Comparison of ENCODE assay signal across 8 cellular contexts in genomic region chr2:98936133-98936916, GRCh38. TPM values are rescaled to one million over a fixed set of nuclear protein-coding genes. Genes with fewer than 3 reads are reported as not detected.
DNase-seq lines count a peak whose midpoint lies in the region; ATAC-seq and TF ChIP-seq lines count a peak whose summit lies in the region.

Gene CRACDL, minus strand, starts transcription at chr2:98936225. Its CDS starts 89,425 bp downstream, at chr2:98846800.

- H3K4me3 Mint-ChIP-seq in T-helper 17 cell: peak within 1 kb of the TSS; percentile 86

- H3K27ac ChIP-seq in tibial nerve: peak within 1 kb of the TSS in 1 of 4 donors; percentile 45

- H3K27me3 ChIP-seq in endocrine pancreas (ENCODE audit: control insufficient read depth, insufficient read depth, low read length) (no peaks in the 10 kb centered on the region), tibial nerve (peaks cover 0 to 38% of the 10 kb centered on the region in 2 donors)

- H3K4me1 ChIP-seq in endocrine pancreas (ENCODE audit: control insufficient read depth, insufficient read depth, low read length): no peaks in the 10 kb centered on the region
- H3K4me1 ChIP-seq in tibial nerve: peaks cover 0 to 23% (median 13%) of the 10 kb centered on the region in 4 donors

- peaks cover 75% of the 10 kb centered on the region for H3K27me3 Mint-ChIP-seq in T-helper 17 cell

- WGBS in tibial nerve, 2 donors: 1% methylated on average over 15 to 61 of the region's 88 CpGs

- DNase-seq in DMS79 treated with DMSO at 0.1 percent for 48 hours (lab: John Stamatoyannopoulos, UW): peak; percentile 34
- no peak for DNase-seq in DMS79 (lab: John Stamatoyannopoulos, UW)
- DNase-seq in T-helper 17 cell: no peak
- DNase-seq in myocyte (ENCODE audit: low read depth): peak; percentile 40
- DNase-seq in tibial nerve (ENCODE audit: low spot score in 2 of 2): no peak
- DNase-seq in GM19238 (ENCODE audit: insufficient read length, low spot score): no peak

- no peaks in the 10 kb centered on the region for H3K36me3 ChIP-seq in endocrine pancreas (ENCODE audit: control insufficient read depth, insufficient read depth, low read length)
- no peaks in the 10 kb centered on the region for H3K36me3 ChIP-seq in tibial nerve

- peak; percentile 50 for ATAC-seq in T-helper 17 cell
- no peak for ATAC-seq in HG02759 (IDR thresholded peaks at IDR 0.05; ENCODE audit: unreplicated experiment)

- TF ChIP-seq POLR2A in tibial nerve (IDR thresholded peaks at IDR 0.05): no peak

- H3K4me3 ChIP-seq in endocrine pancreas (ENCODE audit: control insufficient read depth, insufficient read depth, low read length) (peak within 1 kb of the TSS; percentile 91), tibial nerve (peak within 1 kb of the TSS; percentile 31 to 59 (median 38))

- H3K9me3 ChIP-seq in T-helper 17 cell (ENCODE audit: control insufficient read depth, low read length, poor library complexity, severe bottlenecking): no peaks in the 10 kb centered on the region
- no peaks in the 10 kb centered on the region for H3K9me3 ChIP-seq in endocrine pancreas (ENCODE audit: control insufficient read depth, low read length)
- H3K9me3 ChIP-seq in tibial nerve: no peaks in the 10 kb centered on the region

- peak in 1 of 5 experiments; percentile 19 for TF ChIP-seq CTCF in tibial nerve (IDR thresholded peaks at IDR 0.05)

- peaks cover 11% of the 10 kb centered on the region for H3K4me1 Mint-ChIP-seq in T-helper 17 cell

- H3K36me3 Mint-ChIP-seq in T-helper 17 cell (ENCODE audit: low read depth): peaks cover 11% of the 10 kb centered on the region

- peak within 1 kb of the TSS; percentile 79 for H3K9ac ChIP-seq in endocrine pancreas (ENCODE audit: control insufficient read depth, insufficient read depth, low read length)

- H3K27ac Mint-ChIP-seq in T-helper 17 cell: no peak within 1 kb of the TSS

- TF ChIP-seq EP300 in tibial nerve (IDR thresholded peaks at IDR 0.05): no peak

RNA-seq across cellular contexts. Expression of gene CRACDL, which starts in this region (rescaled TPM):
- total RNA-seq in T-helper 17 cell (under 1 TPM; 0.29 to 0.55 TPM), myocyte (0.11 and 0.26 TPM in 2 replicates), tibial nerve (10 to 100 TPM in 3 of 4 donors, 1 to 10 TPM in 1; 7.2 to 19.0 (median 15.4) TPM)
- 0.28 TPM for polyA plus RNA-seq in myocyte (2012)

Comparison
In these comparisons a context has a peak if more than half of its experiments do, and no peak if none do; other contexts are left out.
1. Peak in ATAC-seq in T-helper 17 cell; RNA of the gene not detected or under 1 TPM.
2. Peak in DNase-seq in myocyte; RNA of the gene not detected or under 1 TPM.